1 cellular context compared by ENCODE assay signal in the genomic region with DNA sequence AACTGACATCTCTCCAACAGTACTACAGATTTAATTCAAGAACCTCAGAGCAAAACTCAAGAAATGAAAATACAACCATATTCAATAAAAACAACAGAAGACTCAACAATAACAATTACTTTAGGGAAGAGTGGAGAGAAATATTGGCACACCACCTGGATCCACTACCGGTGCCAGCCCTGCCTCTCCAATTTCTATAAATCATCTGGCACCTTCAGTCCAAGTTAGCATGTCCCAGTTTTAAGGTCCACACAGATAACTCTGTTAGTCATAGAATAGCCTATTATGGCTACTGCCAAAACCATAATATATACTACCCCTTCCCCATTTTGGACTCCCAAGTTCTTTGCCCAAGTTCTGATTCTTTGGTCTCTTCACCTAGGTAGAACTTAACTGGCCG.
TF ChIP-seq lines count a peak whose summit lies in the region.

No MANE protein-coding gene starts in this region.

TF ChIP-seq in HepG2, 621 proteins besides CTCF, POLR2A, EP300 and RAD21 (continued from another document):
- TF ChIP-seq CREBL2 (CRISPR knock-in tag; IDR thresholded peaks at IDR 0.05; ENCODE audit: borderline replicate concordance) (no peak), U2AF2 (IDR thresholded peaks at IDR 0.05; ENCODE audit: low read depth, low read length) (no peak), ZNF501 (CRISPR knock-in tag; IDR thresholded peaks at IDR 0.05) (no peak), ZNF891 (CRISPR knock-in tag; IDR thresholded peaks at IDR 0.05) (no peak), ZBTB1 (CRISPR knock-in tag; IDR thresholded peaks at IDR 0.05; ENCODE audit: borderline replicate concordance) (no peak)
